ENCODE assay signal across 15 cellular contexts in genomic region chr1:216914974-216915373, GRCh38.
DNase-seq lines count a peak whose midpoint lies in the region; ATAC-seq and TF ChIP-seq lines count a peak whose summit lies in the region.
"Had no signal": no experiment of that assay in that cellular context is flagged by ENCODE, and none has a peak within 500 bp of the region (broad histone marks: within the 10 kb centered on the region; RNA-seq: fewer than 3 reads in every experiment).

No MANE protein-coding gene starts in this region.

- no peaks in the 10 kb centered on the region for H3K9me3 ChIP-seq in mesenchymal stem cell (ENCODE audit: control insufficient read depth, low read length)
- H3K9me3 ChIP-seq: BE2C had no signal

- no peak overlapping the region for H3K4me2 ChIP-seq in GM23338
- no peak overlapping the region for H3K4me2 ChIP-seq in mesenchymal stem cell (ENCODE audit: low read length, poor library complexity, severe bottlenecking)

- H3K4me1 ChIP-seq in GM23338 (ENCODE audit: insufficient read depth) (peaks cover 4% of the 10 kb centered on the region; the same call in 1 of the 2 replicates), mesenchymal stem cell (ENCODE audit: control insufficient read depth, insufficient read depth, low read depth, low read length) (no peaks in the 10 kb centered on the region)
- H3K4me1 ChIP-seq: BE2C had no signal

- H4K91ac ChIP-seq in mesenchymal stem cell (ENCODE audit: low read length): no peak overlapping the region

- no peaks in the 10 kb centered on the region for H3K79me2 ChIP-seq in GM23338 (replicated peaks; ENCODE audit: insufficient read depth)

- H3K4me1 Mint-ChIP-seq in GM23338: peaks cover 11% of the 10 kb centered on the region

- ATAC-seq in GM23338 (no peak), HG03039 (IDR thresholded peaks at IDR 0.05; ENCODE audit: unreplicated experiment) (no peak)
- ATAC-seq: CD8-positive, alpha-beta T cell had no signal

- H2AK5ac ChIP-seq in mesenchymal stem cell (ENCODE audit: low read length, severe bottlenecking): no peak overlapping the region

- H3K4me3 ChIP-seq in GM23338 (no peak overlapping the region), mesenchymal stem cell (ENCODE audit: insufficient read depth in 1 of 2, low read depth in 1 of 2, low read length in 2 of 2) (no peak overlapping the region)

- H3K27me3 ChIP-seq in GM23338 (ENCODE audit: insufficient read depth) (no peaks in the 10 kb centered on the region), mesenchymal stem cell (ENCODE audit: control insufficient read depth in 1 of 2, insufficient read depth in 1 of 2, low read length in 2 of 2) (no peaks in the 10 kb centered on the region)
- H3K27me3 ChIP-seq: BE2C had no signal

- H3K27ac ChIP-seq in GM23338 (ENCODE audit: low read depth) (no peak overlapping the region), mesenchymal stem cell (ENCODE audit: low read length, poor library complexity, severe bottlenecking) (no peak overlapping the region)
- H3K27ac ChIP-seq: HL-60 had no signal

- no peaks in the 10 kb centered on the region for H3K79me1 ChIP-seq in mesenchymal stem cell (replicated peaks; ENCODE audit: low read length, poor library complexity, severe bottlenecking)

- H3F3A ChIP-seq in GM23338 (replicated peaks; ENCODE audit: low read depth): no peaks in the 10 kb centered on the region

- H2AFZ ChIP-seq in GM23338 (peak overlapping the region; percentile 63; the same call in 1 of the 2 replicates), mesenchymal stem cell (ENCODE audit: low read depth, low read length) (no peak overlapping the region)

- no peaks in the 10 kb centered on the region for H3K36me3 ChIP-seq in GM23338 (ENCODE audit: insufficient read depth)
- no peaks in the 10 kb centered on the region for H3K36me3 ChIP-seq in mesenchymal stem cell (ENCODE audit: control insufficient read depth in 1 of 2, insufficient read depth in 2 of 2, low read depth in 1 of 2, low read length in 2 of 2)
- H3K36me3 ChIP-seq: BE2C had no signal

- H3K4ac ChIP-seq in mesenchymal stem cell (ENCODE audit: low read depth in 1 of 2, low read length in 2 of 2): no peak overlapping the region

- H4K8ac ChIP-seq in mesenchymal stem cell (ENCODE audit: low read length): no peak overlapping the region

- H3K36me3 Mint-ChIP-seq in GM23338 (ENCODE audit: low read depth): no peaks in the 10 kb centered on the region
- H3K36me3 Mint-ChIP-seq: CD8-positive, alpha-beta T cell had no signal

- WGBS in mesenchymal stem cell: 86% methylated on average over 1 of the region's 2 CpGs

- H3K23ac ChIP-seq in mesenchymal stem cell (ENCODE audit: low read length in 2 of 2): no peak overlapping the region

- H3K9ac ChIP-seq in mesenchymal stem cell (ENCODE audit: low read length): no peak overlapping the region

- no peaks in the 10 kb centered on the region for H3K9me2 ChIP-seq in GM23338 (ENCODE audit: insufficient read depth)

- DNase-seq in GM23338 (ENCODE audit: low spot score): no peak
- DNase-seq in LHCN-M2 (ENCODE audit: low read depth): peak; percentile 2
- DNase-seq in amniotic epithelial cell (ENCODE audit: low read depth): peak; percentile 69
- peak; percentile 28 for DNase-seq in mesenchymal stem cell
- no peak for DNase-seq in NCI-H128 (lab: John Stamatoyannopoulos, UW; ENCODE audit: unreplicated experiment)
- no peak for DNase-seq in Kasumi-1 (lab: John Stamatoyannopoulos, UW)
- DNase-seq: BE2C; CD8-positive, alpha-beta T cell; DMS79 treated with DMSO at 0.1 percent for 48 hours; NCI-H1048; NCI-H187; NCI-H2171; SHP77 had no signal

- H3K27me3 Mint-ChIP-seq in GM23338 (ENCODE audit: insufficient read depth, low read depth, poor library complexity): peaks cover 4% of the 10 kb centered on the region

- no peak for TF ChIP-seq CTCF in GM23338 (conservative IDR thresholded peaks at IDR 0.05; ENCODE audit: low read depth in 2 of 2)

- no peak overlapping the region for H3K4me3 Mint-ChIP-seq in GM23338
- H3K4me3 Mint-ChIP-seq: CD8-positive, alpha-beta T cell had no signal

- H2BK120ac ChIP-seq in mesenchymal stem cell (ENCODE audit: low read depth, low read length): no peak overlapping the region

- H2BK5ac ChIP-seq in mesenchymal stem cell (ENCODE audit: low read depth, low read length, poor library complexity, severe bottlenecking): no peak overlapping the region

- H3K27ac Mint-ChIP-seq in GM23338: no peak overlapping the region
- H3K27ac Mint-ChIP-seq: CD8-positive, alpha-beta T cell had no signal

- H3K18ac ChIP-seq in mesenchymal stem cell (ENCODE audit: low read depth in 1 of 2, low read length in 2 of 2): no peak overlapping the region

- H3K9me3 Mint-ChIP-seq in GM23338: no peaks in the 10 kb centered on the region

- no peak overlapping the region for H2BK12ac ChIP-seq in mesenchymal stem cell (ENCODE audit: low read length in 2 of 2)

- no peaks in the 10 kb centered on the region; the same call in 1 of the 2 replicates for H4K20me1 ChIP-seq in GM23338 (replicated peaks; ENCODE audit: insufficient read depth)

- no peak overlapping the region for H3K14ac ChIP-seq in mesenchymal stem cell (ENCODE audit: low read length in 2 of 2)

- no peak overlapping the region for H2BK15ac ChIP-seq in mesenchymal stem cell (ENCODE audit: low read depth, poor library complexity, severe bottlenecking)

TF ChIP-seq in GM23338, 12 proteins besides CTCF, POLR2A, EP300 and RAD21 (continues in another document):
- TF ChIP-seq, protein P1, sequence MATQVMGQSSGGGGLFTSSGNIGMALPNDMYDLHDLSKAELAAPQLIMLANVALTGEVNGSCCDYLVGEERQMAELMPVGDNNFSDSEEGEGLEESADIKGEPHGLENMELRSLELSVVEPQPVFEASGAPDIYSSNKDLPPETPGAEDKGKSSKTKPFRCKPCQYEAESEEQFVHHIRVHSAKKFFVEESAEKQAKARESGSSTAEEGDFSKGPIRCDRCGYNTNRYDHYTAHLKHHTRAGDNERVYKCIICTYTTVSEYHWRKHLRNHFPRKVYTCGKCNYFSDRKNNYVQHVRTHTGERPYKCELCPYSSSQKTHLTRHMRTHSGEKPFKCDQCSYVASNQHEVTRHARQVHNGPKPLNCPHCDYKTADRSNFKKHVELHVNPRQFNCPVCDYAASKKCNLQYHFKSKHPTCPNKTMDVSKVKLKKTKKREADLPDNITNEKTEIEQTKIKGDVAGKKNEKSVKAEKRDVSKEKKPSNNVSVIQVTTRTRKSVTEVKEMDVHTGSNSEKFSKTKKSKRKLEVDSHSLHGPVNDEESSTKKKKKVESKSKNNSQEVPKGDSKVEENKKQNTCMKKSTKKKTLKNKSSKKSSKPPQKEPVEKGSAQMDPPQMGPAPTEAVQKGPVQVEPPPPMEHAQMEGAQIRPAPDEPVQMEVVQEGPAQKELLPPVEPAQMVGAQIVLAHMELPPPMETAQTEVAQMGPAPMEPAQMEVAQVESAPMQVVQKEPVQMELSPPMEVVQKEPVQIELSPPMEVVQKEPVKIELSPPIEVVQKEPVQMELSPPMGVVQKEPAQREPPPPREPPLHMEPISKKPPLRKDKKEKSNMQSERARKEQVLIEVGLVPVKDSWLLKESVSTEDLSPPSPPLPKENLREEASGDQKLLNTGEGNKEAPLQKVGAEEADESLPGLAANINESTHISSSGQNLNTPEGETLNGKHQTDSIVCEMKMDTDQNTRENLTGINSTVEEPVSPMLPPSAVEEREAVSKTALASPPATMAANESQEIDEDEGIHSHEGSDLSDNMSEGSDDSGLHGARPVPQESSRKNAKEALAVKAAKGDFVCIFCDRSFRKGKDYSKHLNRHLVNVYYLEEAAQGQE (IDR thresholded peaks at IDR 0.05; ENCODE audit: unreplicated experiment): no peak
- TF ChIP-seq EZH2 (IDR thresholded peaks at IDR 0.05; ENCODE audit: low read depth, unreplicated experiment): no peak

Comparison
In these comparisons a context has a peak if more than half of its experiments do, and no peak if none do; other contexts are left out.
1. DNase-seq: peak in LHCN-M2 (single experiment), amniotic epithelial cell (single experiment) and mesenchymal stem cell (single experiment); none in GM23338 (single experiment), NCI-H128 (single experiment) and Kasumi-1 (0 of 2).